ENCODE assay signal across 18 cellular contexts in the genomic region with DNA sequence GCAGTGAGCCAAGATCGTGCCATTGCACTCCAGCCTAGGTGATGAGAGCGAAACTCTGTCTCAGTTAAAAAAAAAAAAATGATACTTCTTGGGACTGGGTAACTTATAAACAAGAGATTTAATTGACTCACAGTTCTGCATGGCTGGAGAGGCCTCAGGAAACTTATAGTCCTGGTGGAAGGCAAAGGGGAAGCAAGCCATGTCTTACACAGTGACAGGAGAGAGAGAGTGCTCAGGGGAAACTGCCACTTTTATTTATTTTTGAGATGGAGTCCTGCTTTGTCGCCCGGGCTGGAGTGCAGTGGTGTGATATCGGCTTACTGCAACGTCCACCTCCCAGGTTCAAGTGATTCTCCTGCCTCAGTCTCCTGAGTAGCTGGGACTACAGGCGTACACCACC. TPM values are rescaled to one million over a fixed set of nuclear protein-coding genes. Genes with fewer than 3 reads are reported as not detected.
DNase-seq lines count a peak whose midpoint lies in the region; ATAC-seq, FAIRE-seq and TF ChIP-seq lines count a peak whose summit lies in the region.
"Had no signal": no experiment of that assay in that cellular context is flagged by ENCODE, and none has a peak within 500 bp of the region (broad histone marks: within the 10 kb centered on the region; RNA-seq: fewer than 3 reads in every experiment).

No MANE protein-coding gene starts in this region.

- TF ChIP-seq POLR2A in HepG2 (IDR thresholded peaks at IDR 0.05; ENCODE audit: insufficient read depth in 1 of 2, low read depth in 2 of 2, low read length in 2 of 2), result no peak

- POLR2A ChIA-PET in activated CD4-positive, alpha-beta T cell treated with anti-CD3 and anti-CD28 coated beads, Interleukin-2, amount 10 ng/mL, durations not matched to agents 7 days and 5 days (lab: Charles Lee), result no interaction called here
- POLR2A ChIA-PET in HepG2 (lab: Yijun Ruan, JAX), result interaction anchor here (0.7 kb wide), 1 partner anchor 8 kb away, joined by 4 read pairs; a partner anchor contains a TSS

- no TSS peak for BruUV-seq in HepG2 (replicated peaks; lab: Mats Ljungman, UMichigan)

- peaks cover 19% of the 10 kb centered on the region; the same call in 1 of the 2 replicates for H3K79me2 ChIP-seq in KMS-11 (ENCODE audit: insufficient read depth, low read depth)
- H3K79me2 ChIP-seq in HepG2 (ENCODE audit: insufficient read depth, low read length), result peaks cover 2% of the 10 kb centered on the region

- TF ChIP-seq EP300 in HepG2 (IDR thresholded peaks at IDR 0.05; ENCODE audit: low read depth in 2 of 2, low read length in 2 of 2), result no peak
- no peak for TF ChIP-seq EP300 in HepG2 (CRISPR knock-in tag; IDR thresholded peaks at IDR 0.05; ENCODE audit: borderline replicate concordance)

- in situ Hi-C loops in HepG2 (cut with HindIII; ENCODE audit: extremely low pct_ligation_motif_present, low pct_unique_long_range_greater_than_20kb), result no loop called here

- no peaks in the 10 kb centered on the region for H3K9me3 Mint-ChIP-seq in activated CD4-positive, alpha-beta T cell treated with anti-CD3 and anti-CD28 coated beads, Interleukin-2, amount 10 ng/mL, durations not matched to agents 7 days and 5 days
- H3K9me3 Mint-ChIP-seq in activated naive CD8-positive, alpha-beta T cell (ENCODE audit: low read depth), result no peaks in the 10 kb centered on the region
- no peaks in the 10 kb centered on the region for H3K9me3 Mint-ChIP-seq in nephron progenitor cell

- whole genome bisulfite sequencing in HepG2 (ENCODE audit: low lambda C conversion rate), result 91% methylated on average over 7 of the region's 7 CpGs

- H3K4me3 ChIP-seq in KMS-11 (IDR thresholded peaks at IDR 0.05; ENCODE audit: insufficient read depth, low read depth, low read length), result no peak overlapping the region
- no peak overlapping the region for H3K4me3 ChIP-seq in HepG2 (replicated peaks in 1 of 3; ENCODE audit: insufficient read depth in 1 of 3, low read depth in 2 of 3, low read length in 3 of 3)

- no peak for DNase-seq in activated CD4-positive, alpha-beta T cell treated with anti-CD3 and anti-CD28 coated beads, Interleukin-2, amount 10 ng/mL, durations not matched to agents 7 days and 5 days
- no peak for DNase-seq in activated CD4-positive, alpha-beta T cell treated with anti-CD3 and anti-CD28 coated beads for 1 hour
- no peak for DNase-seq in nephron progenitor cell
- no peak for DNase-seq in SHP77 treated with DMSO at 0.1 percent for 48 hours (lab: John Stamatoyannopoulos, UW)
- no peak for DNase-seq in HepG2 (ENCODE audit: low spot score)
- DNase-seq: anterior cingulate cortex, COR-L47, GDM1, hypothalamus, kidney glomerular epithelial cell, NCI-H2029 treated with DMSO at 0.1 percent for 48 hours, NCI-H510A, SIG-M5 had no signal

- H4K20me1 ChIP-seq in KMS-11 (ENCODE audit: insufficient read depth) (no peaks in the 10 kb centered on the region), HepG2 (ENCODE audit: insufficient read depth, low read length) (no peaks in the 10 kb centered on the region)

- H3K27me3 ChIP-seq in KMS-11 (ENCODE audit: insufficient read depth, low read depth), result no peaks in the 10 kb centered on the region
- H3K27me3 ChIP-seq in HepG2 (ENCODE audit: control insufficient read depth in 1 of 2, insufficient read depth in 2 of 2, low read length in 2 of 2), result no peaks in the 10 kb centered on the region; a peak in 1 of 5 replicates

- intact Hi-C loops in HepG2 (cut with micrococcal nuclease; ENCODE audit: unreplicated experiment), result no loop called here

- H3K9me3 ChIP-seq in HepG2 (ENCODE audit: low read length), result no peaks in the 10 kb centered on the region

- peak overlapping the region; percentile 80 for H3K4me2 ChIP-seq in KMS-11
- H3K4me2 ChIP-seq in HepG2 (ENCODE audit: low read depth, low read length), result no peak overlapping the region

- H3K9ac ChIP-seq in KMS-11 (peak overlapping the region; percentile 69; the same call in 1 of the 2 replicates), HepG2 (ENCODE audit: insufficient read depth, low read depth, low read length) (no peak overlapping the region)

- H3K27ac ChIP-seq in KMS-11 (peak overlapping the region; percentile 75; the same call in 1 of the 2 replicates), HepG2 (ENCODE audit: extremely low read length, insufficient read depth, low read length) (no peak overlapping the region)

- peak overlapping the region; percentile 90 for H3K4me3 Mint-ChIP-seq in activated CD4-positive, alpha-beta T cell treated with anti-CD3 and anti-CD28 coated beads, Interleukin-2, amount 10 ng/mL, durations not matched to agents 7 days and 5 days
- peak overlapping the region; percentile 88 for H3K4me3 Mint-ChIP-seq in activated naive CD8-positive, alpha-beta T cell
- H3K4me3 Mint-ChIP-seq in nephron progenitor cell, result peak overlapping the region; percentile 96

- ATAC-seq in HepG2, result no peak
- no peak for ATAC-seq in HG03378 (IDR thresholded peaks at IDR 0.05; ENCODE audit: unreplicated experiment)
- ATAC-seq: GM12878, sciatic nerve had no signal

- H2AFZ ChIP-seq in KMS-11 (ENCODE audit: low read depth) (no peak overlapping the region), HepG2 (ENCODE audit: low read length) (no peak overlapping the region)

- H3K4me1 Mint-ChIP-seq in activated CD4-positive, alpha-beta T cell treated with anti-CD3 and anti-CD28 coated beads, Interleukin-2, amount 10 ng/mL, durations not matched to agents 7 days and 5 days, result peaks cover 36% of the 10 kb centered on the region
- H3K4me1 Mint-ChIP-seq in activated naive CD8-positive, alpha-beta T cell (ENCODE audit: low read depth), result peaks cover 28% of the 10 kb centered on the region
- H3K4me1 Mint-ChIP-seq in nephron progenitor cell, result peaks cover 57% of the 10 kb centered on the region

- CTCF ChIA-PET in activated CD4-positive, alpha-beta T cell treated with anti-CD3 and anti-CD28 coated beads, Interleukin-2, amount 10 ng/mL, durations not matched to agents 7 days and 5 days (lab: Charles Lee), result interaction anchor here (13.4 kb wide), 1 partner anchor 21 kb away, joined by 213 read pairs; a partner anchor contains a TSS
- CTCF ChIA-PET in HepG2 (lab: Yijun Ruan, JAX; ENCODE audit: low intra/inter-chr PET ratio, low total read pairs), result no interaction called here

- H3K4me1 ChIP-seq in KMS-11 (ENCODE audit: low read depth, poor library complexity, severe bottlenecking) (peaks cover 51% of the 10 kb centered on the region), HepG2 (ENCODE audit: insufficient read depth, low read length) (peaks cover 34% of the 10 kb centered on the region)

- TF ChIP-seq RAD21 in HepG2 (CRISPR knock-in tag; IDR thresholded peaks at IDR 0.05), result no peak

- H3K27me3 Mint-ChIP-seq in activated CD4-positive, alpha-beta T cell treated with anti-CD3 and anti-CD28 coated beads, Interleukin-2, amount 10 ng/mL, durations not matched to agents 7 days and 5 days, result no peaks in the 10 kb centered on the region
- H3K27me3 Mint-ChIP-seq in activated naive CD8-positive, alpha-beta T cell, result no peaks in the 10 kb centered on the region
- H3K27me3 Mint-ChIP-seq in nephron progenitor cell (ENCODE audit: low read depth, poor library complexity), result peaks cover 5% of the 10 kb centered on the region

- TF ChIP-seq CTCF in KMS-11 (conservative IDR thresholded peaks at IDR 0.05; ENCODE audit: low read depth, low read length) (no peak), nephron progenitor cell (IDR thresholded peaks at IDR 0.05) (no peak), HepG2 (CRISPR knock-in tag; IDR thresholded peaks at IDR 0.05) (no peak)

- FAIRE-seq in HepG2 (lab: Jason Lieb, UNC), result no peak
- FAIRE-seq: GM12878 had no signal

- peak overlapping the region; percentile 92 for H3K27ac Mint-ChIP-seq in activated CD4-positive, alpha-beta T cell treated with anti-CD3 and anti-CD28 coated beads, Interleukin-2, amount 10 ng/mL, durations not matched to agents 7 days and 5 days
- no peak overlapping the region for H3K27ac Mint-ChIP-seq in activated naive CD8-positive, alpha-beta T cell
- peak overlapping the region; percentile 93 for H3K27ac Mint-ChIP-seq in nephron progenitor cell

- peaks cover 24% of the 10 kb centered on the region for H3K36me3 Mint-ChIP-seq in activated CD4-positive, alpha-beta T cell treated with anti-CD3 and anti-CD28 coated beads, Interleukin-2, amount 10 ng/mL, durations not matched to agents 7 days and 5 days (ENCODE audit: low read depth)
- peaks cover 3% of the 10 kb centered on the region for H3K36me3 Mint-ChIP-seq in activated naive CD8-positive, alpha-beta T cell
- H3K36me3 Mint-ChIP-seq in nephron progenitor cell (ENCODE audit: low read depth), result peaks cover 23% of the 10 kb centered on the region

- peaks cover under 1% of the 10 kb centered on the region; the same call in 1 of the 2 replicates for H3K36me3 ChIP-seq in KMS-11 (ENCODE audit: insufficient read depth)
- H3K36me3 ChIP-seq in HepG2 (replicated peaks in 1 of 2; ENCODE audit: control insufficient read depth in 1 of 2, insufficient read depth in 2 of 2, low read length in 2 of 2), result peaks cover 2 to 21% of the 10 kb centered on the region in 2 experiments; a peak in 4 of 5 replicates

RNA-seq across cellular contexts. Expression of a gene that starts 8.2 kb away (rescaled TPM):
- 10 to 100 TPM; 39.7 to 59.4 TPM for total RNA-seq in activated CD4-positive, alpha-beta T cell treated with anti-CD3 and anti-CD28 coated beads, Interleukin-2, amount 10 ng/mL, durations not matched to agents 7 days and 5 days
- total RNA-seq in HepG2 (2016; rRNA removed; fragmentation: Illumina TruSeq; extraction: Trizol), result 39.7 and 57.4 TPM in 2 replicates
- total RNA-seq in HepG2 (2016; cell fraction: cytosol; rRNA removed; fragmentation: Illumina TruSeq; extraction: Trizol; ENCODE audit: low read depth), result 33.2 and 40.3 TPM in 2 replicates
- total RNA-seq in HepG2 (2016; cell fraction: insoluble cytoplasmic fraction; rRNA removed; fragmentation: Illumina TruSeq; extraction: Trizol), result 40.0 and 62.7 TPM in 2 replicates
- 45.7 and 54.6 TPM in 2 replicates for total RNA-seq in HepG2 (2016; cell fraction: membrane; rRNA removed; fragmentation: Illumina TruSeq; extraction: Trizol)
- 34.2 and 40.4 TPM in 2 replicates for total RNA-seq in HepG2 (2016; cell fraction: nucleus; rRNA removed; fragmentation: Illumina TruSeq; extraction: Trizol)
- 16.6 and 18.0 TPM in 2 replicates for polyA plus RNA-seq in HepG2 (2011; rRNA removed)
- 15.2 and 26.9 TPM in 2 replicates for polyA plus RNA-seq in HepG2 (2011; cell fraction: cytosol; rRNA removed)
- polyA plus RNA-seq in HepG2 (2011; cell fraction: nucleus; rRNA removed), result 10.9 and 11.0 TPM in 2 replicates
- polyA plus RNA-seq in HepG2 (2012), result 13.3 and 21.0 TPM in 2 replicates
- polyA plus RNA-seq in HepG2 (2016; cell fraction: cytosol; fragmentation: Illumina TruSeq; extraction: Trizol; ENCODE audit: low read depth), result 42.3 and 50.0 TPM in 2 replicates
- 46.2 TPM in 2 replicates for polyA plus RNA-seq in HepG2 (2016; cell fraction: insoluble cytoplasmic fraction; fragmentation: Illumina TruSeq; extraction: Trizol; ENCODE audit: low read depth)
- polyA plus RNA-seq in HepG2 (2016; cell fraction: membrane; fragmentation: Illumina TruSeq; extraction: Trizol; ENCODE audit: low read depth), result 43.9 and 48.5 TPM in 2 replicates
- polyA plus RNA-seq in HepG2 (2016; cell fraction: nucleus; fragmentation: Illumina TruSeq; extraction: Trizol; ENCODE audit: insufficient read depth, low read depth), result 73.9 and 89.3 TPM in 2 replicates
- 24.5 and 32.2 TPM in 2 replicates for polyA minus RNA-seq in HepG2 (2011; rRNA and poly(A)+ RNA removed; ENCODE audit: low replicate concordance)
- 8.3 and 14.1 TPM in 2 replicates for polyA minus RNA-seq in HepG2 (2011; cell fraction: cytosol; rRNA and poly(A)+ RNA removed)
- polyA minus RNA-seq in HepG2 (2011; cell fraction: nucleus; rRNA and poly(A)+ RNA removed), result 2.6 and 5.5 TPM in 2 replicates

RNA-seq across cellular contexts. Expression of a gene that starts 15.5 kb away (rescaled TPM):
- 10 to 100 TPM; 75.9 to 82.7 TPM for total RNA-seq in activated CD4-positive, alpha-beta T cell treated with anti-CD3 and anti-CD28 coated beads, Interleukin-2, amount 10 ng/mL, durations not matched to agents 7 days and 5 days
- 31.6 and 31.9 TPM in 2 replicates for total RNA-seq in HepG2 (2016; rRNA removed; fragmentation: Illumina TruSeq; extraction: Trizol)
- 9.2 and 10.5 TPM in 2 replicates for total RNA-seq in HepG2 (2016; cell fraction: cytosol; rRNA removed; fragmentation: Illumina TruSeq; extraction: Trizol; ENCODE audit: low read depth)
- total RNA-seq in HepG2 (2016; cell fraction: insoluble cytoplasmic fraction; rRNA removed; fragmentation: Illumina TruSeq; extraction: Trizol), result 23.6 and 33.0 TPM in 2 replicates
- total RNA-seq in HepG2 (2016; cell fraction: membrane; rRNA removed; fragmentation: Illumina TruSeq; extraction: Trizol), result 9.1 and 9.4 TPM in 2 replicates
- 42.7 and 45.7 TPM in 2 replicates for total RNA-seq in HepG2 (2016; cell fraction: nucleus; rRNA removed; fragmentation: Illumina TruSeq; extraction: Trizol)
- polyA plus RNA-seq in HepG2 (2011; rRNA removed), result 56.1 and 59.4 TPM in 2 replicates
- polyA plus RNA-seq in HepG2 (2011; cell fraction: cytosol; rRNA removed), result 22.8 and 28.5 TPM in 2 replicates
- polyA plus RNA-seq in HepG2 (2011; cell fraction: nucleus; rRNA removed), result 197 and 240 TPM in 2 replicates
- polyA plus RNA-seq in HepG2 (2012), result 26.0 and 29.4 TPM in 2 replicates
- polyA plus RNA-seq in HepG2 (2016; cell fraction: cytosol; fragmentation: Illumina TruSeq; extraction: Trizol; ENCODE audit: low read depth), result 2.5 and 3.3 TPM in 2 replicates
- 30.7 and 39.2 TPM in 2 replicates for polyA plus RNA-seq in HepG2 (2016; cell fraction: insoluble cytoplasmic fraction; fragmentation: Illumina TruSeq; extraction: Trizol; ENCODE audit: low read depth)
- polyA plus RNA-seq in HepG2 (2016; cell fraction: membrane; fragmentation: Illumina TruSeq; extraction: Trizol; ENCODE audit: low read depth), result 6.2 and 7.6 TPM in 2 replicates
- 66.3 and 80.1 TPM in 2 replicates for polyA plus RNA-seq in HepG2 (2016; cell fraction: nucleus; fragmentation: Illumina TruSeq; extraction: Trizol; ENCODE audit: insufficient read depth, low read depth)
- 22.5 and 39.0 TPM in 2 replicates for polyA minus RNA-seq in HepG2 (2011; rRNA and poly(A)+ RNA removed; ENCODE audit: low replicate concordance)
- polyA minus RNA-seq in HepG2 (2011; cell fraction: cytosol; rRNA and poly(A)+ RNA removed), result 15.4 and 16.6 TPM in 2 replicates
- 108 and 114 TPM in 2 replicates for polyA minus RNA-seq in HepG2 (2011; cell fraction: nucleus; rRNA and poly(A)+ RNA removed)

RNA-seq across cellular contexts. Expression of a gene that starts 17.7 kb away (rescaled TPM):
- under 1 TPM; 0.42 to 0.97 TPM for total RNA-seq in activated CD4-positive, alpha-beta T cell treated with anti-CD3 and anti-CD28 coated beads, Interleukin-2, amount 10 ng/mL, durations not matched to agents 7 days and 5 days
- 0.33 TPM in 1 of 2 replicates, not detected in the other for total RNA-seq in HepG2 (2016; rRNA removed; fragmentation: Illumina TruSeq; extraction: Trizol)
- 0.09 TPM in 1 of 2 replicates, not detected in the other for total RNA-seq in HepG2 (2016; cell fraction: cytosol; rRNA removed; fragmentation: Illumina TruSeq; extraction: Trizol; ENCODE audit: low read depth)
- 0.13 and 0.15 TPM in 2 replicates for total RNA-seq in HepG2 (2016; cell fraction: insoluble cytoplasmic fraction; rRNA removed; fragmentation: Illumina TruSeq; extraction: Trizol)
- total RNA-seq in HepG2 (2016; cell fraction: membrane; rRNA removed; fragmentation: Illumina TruSeq; extraction: Trizol), result 0.28 TPM in 1 of 2 replicates, not detected in the other
- 0.19 and 0.28 TPM in 2 replicates for total RNA-seq in HepG2 (2016; cell fraction: nucleus; rRNA removed; fragmentation: Illumina TruSeq; extraction: Trizol)
- polyA plus RNA-seq in HepG2 (2011; rRNA removed), result 0.05 and 0.15 TPM in 2 replicates
- polyA plus RNA-seq in HepG2 (2011; cell fraction: cytosol; rRNA removed), result 0.04 and 0.13 TPM in 2 replicates
- polyA plus RNA-seq in HepG2 (2011; cell fraction: nucleus; rRNA removed), result 0.78 and 0.79 TPM in 2 replicates
- polyA plus RNA-seq in HepG2 (2012), result 0.05 and 0.15 TPM in 2 replicates
- 0.05 and 0.07 TPM in 2 replicates for polyA plus RNA-seq in HepG2 (2016; cell fraction: cytosol; fragmentation: Illumina TruSeq; extraction: Trizol; ENCODE audit: low read depth)
- polyA plus RNA-seq in HepG2 (2016; cell fraction: insoluble cytoplasmic fraction; fragmentation: Illumina TruSeq; extraction: Trizol; ENCODE audit: low read depth), result 0.17 TPM in 1 of 2 replicates, not detected in the other
- 0.16 TPM in 1 of 2 replicates, not detected in the other for polyA plus RNA-seq in HepG2 (2016; cell fraction: membrane; fragmentation: Illumina TruSeq; extraction: Trizol; ENCODE audit: low read depth)
- 0.64 and 0.97 TPM in 2 replicates for polyA plus RNA-seq in HepG2 (2016; cell fraction: nucleus; fragmentation: Illumina TruSeq; extraction: Trizol; ENCODE audit: insufficient read depth, low read depth)
- polyA minus RNA-seq in HepG2 (2011; rRNA and poly(A)+ RNA removed; ENCODE audit: low replicate concordance), result 0.07 and 0.12 TPM in 2 replicates
- not detected in 2 replicates for polyA minus RNA-seq in HepG2 (2011; cell fraction: cytosol; rRNA and poly(A)+ RNA removed)
- polyA minus RNA-seq in HepG2 (2011; cell fraction: nucleus; rRNA and poly(A)+ RNA removed), result 0.39 and 0.50 TPM in 2 replicates

RNA-seq across cellular contexts. Expression of a gene that starts 20.5 kb away (rescaled TPM):
- 10 to 100 TPM; 30.3 to 39.9 TPM for total RNA-seq in activated CD4-positive, alpha-beta T cell treated with anti-CD3 and anti-CD28 coated beads, Interleukin-2, amount 10 ng/mL, durations not matched to agents 7 days and 5 days
- 27.0 and 32.0 TPM in 2 replicates for total RNA-seq in HepG2 (2016; rRNA removed; fragmentation: Illumina TruSeq; extraction: Trizol)
- total RNA-seq in HepG2 (2016; cell fraction: cytosol; rRNA removed; fragmentation: Illumina TruSeq; extraction: Trizol; ENCODE audit: low read depth), result 18.2 and 18.6 TPM in 2 replicates
- 28.2 and 30.6 TPM in 2 replicates for total RNA-seq in HepG2 (2016; cell fraction: insoluble cytoplasmic fraction; rRNA removed; fragmentation: Illumina TruSeq; extraction: Trizol)
- total RNA-seq in HepG2 (2016; cell fraction: membrane; rRNA removed; fragmentation: Illumina TruSeq; extraction: Trizol), result 30.4 and 39.2 TPM in 2 replicates
- total RNA-seq in HepG2 (2016; cell fraction: nucleus; rRNA removed; fragmentation: Illumina TruSeq; extraction: Trizol), result 14.3 and 16.0 TPM in 2 replicates
- polyA plus RNA-seq in HepG2 (2011; rRNA removed), result 15.3 and 19.9 TPM in 2 replicates
- polyA plus RNA-seq in HepG2 (2011; cell fraction: cytosol; rRNA removed), result 15.7 and 30.3 TPM in 2 replicates
- polyA plus RNA-seq in HepG2 (2011; cell fraction: nucleus; rRNA removed), result 42.4 and 43.1 TPM in 2 replicates
- polyA plus RNA-seq in HepG2 (2012), result 10.8 and 14.7 TPM in 2 replicates
- 20.1 and 25.1 TPM in 2 replicates for polyA plus RNA-seq in HepG2 (2016; cell fraction: cytosol; fragmentation: Illumina TruSeq; extraction: Trizol; ENCODE audit: low read depth)
- polyA plus RNA-seq in HepG2 (2016; cell fraction: insoluble cytoplasmic fraction; fragmentation: Illumina TruSeq; extraction: Trizol; ENCODE audit: low read depth), result 30.6 and 33.5 TPM in 2 replicates
- polyA plus RNA-seq in HepG2 (2016; cell fraction: membrane; fragmentation: Illumina TruSeq; extraction: Trizol; ENCODE audit: low read depth), result 32.1 and 32.9 TPM in 2 replicates
- 31.4 and 34.1 TPM in 2 replicates for polyA plus RNA-seq in HepG2 (2016; cell fraction: nucleus; fragmentation: Illumina TruSeq; extraction: Trizol; ENCODE audit: insufficient read depth, low read depth)
- polyA minus RNA-seq in HepG2 (2011; rRNA and poly(A)+ RNA removed; ENCODE audit: low replicate concordance), result 24.6 and 29.4 TPM in 2 replicates
- 8.5 and 10.8 TPM in 2 replicates for polyA minus RNA-seq in HepG2 (2011; cell fraction: cytosol; rRNA and poly(A)+ RNA removed)
- 11.7 and 13.1 TPM in 2 replicates for polyA minus RNA-seq in HepG2 (2011; cell fraction: nucleus; rRNA and poly(A)+ RNA removed)
